14 cellular contexts compared by ENCODE assay signal in the genomic region with DNA sequence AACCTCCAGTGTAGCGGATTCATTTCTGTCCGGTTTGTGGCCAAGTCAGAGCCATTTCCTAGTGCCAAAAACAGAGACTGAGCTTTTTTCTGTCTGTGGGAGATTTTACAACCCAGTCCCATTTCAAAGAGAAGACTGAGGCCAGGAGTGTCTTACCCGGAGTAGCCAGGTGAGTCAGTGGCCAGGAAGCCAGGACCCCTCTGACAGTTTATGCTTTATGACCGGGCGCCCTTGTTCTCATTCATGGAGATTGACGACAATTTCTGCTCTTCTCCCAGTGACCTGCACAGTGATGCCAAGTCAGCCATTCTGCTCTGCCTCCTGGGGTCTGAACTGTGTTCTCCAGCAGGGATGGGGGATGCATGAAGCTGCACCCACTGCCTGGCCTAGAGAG. TPM values are rescaled to one million over a fixed set of nuclear protein-coding genes. Genes with fewer than 3 reads are reported as not detected.
A peak's percentile ranks its signal among the peaks of the same experiment; 100 is the strongest.
DNase-seq lines count a peak whose midpoint lies in the region; ATAC-seq and TF ChIP-seq lines count a peak whose summit lies in the region.
"Had no signal": no experiment of that assay in that cellular context is flagged by ENCODE, and none has a peak within 500 bp of the region (broad histone marks: within the 10 kb centered on the region; RNA-seq: fewer than 3 reads in every experiment).

No MANE protein-coding gene starts in this region.

- WGBS in esophagus, 2 donors = 57 to 68% methylated on average over 6 of the region's 6 CpGs

- H3K27me3 Mint-ChIP-seq in nephron progenitor cell (ENCODE audit: low read depth, poor library complexity) = peaks cover 9% of the 10 kb centered on the region

- H3K9me3 ChIP-seq in SJSA1 (replicated peaks) (no peaks in the 10 kb centered on the region), esophagus (ENCODE audit: control insufficient read depth in 2 of 2, insufficient read depth in 1 of 2, low read depth in 1 of 2, low read length in 1 of 2) (peaks cover 0 to 1% of the 10 kb centered on the region in 2 donors), thoracic aorta (no peaks in the 10 kb centered on the region)

- peaks cover 31% of the 10 kb centered on the region for H3K4me1 Mint-ChIP-seq in nephron progenitor cell
- H3K4me1 Mint-ChIP-seq: CD14-positive monocyte had no signal

- H3K4me3 Mint-ChIP-seq in nephron progenitor cell = no peak overlapping the region
- H3K4me3 Mint-ChIP-seq: CD14-positive monocyte had no signal

- no peaks in the 10 kb centered on the region for H3K27me3 ChIP-seq in SJSA1 (replicated peaks)
- H3K27me3 ChIP-seq in esophagus (ENCODE audit: control insufficient read depth in 1 of 2, insufficient read depth in 2 of 2, low read length in 2 of 2) = no peaks in the 10 kb centered on the region
- no peaks in the 10 kb centered on the region for H3K27me3 ChIP-seq in thoracic aorta (replicated peaks; ENCODE audit: insufficient read depth)

- H3K27ac ChIP-seq in SJSA1 (peak overlapping the region; percentile 34), esophagus (ENCODE audit: low read depth in 2 of 2, low read length in 1 of 2) (peak overlapping the region; percentile 65 to 78), thoracic aorta (peak overlapping the region; percentile 83 to 96)

- ATAC-seq in thoracic aorta (ENCODE audit: insufficient number of reproducible peaks, low FRiP score, low read depth) (no peak), HG02852 (IDR thresholded peaks at IDR 0.05; ENCODE audit: unreplicated experiment) (no peak)

- TF ChIP-seq CTCF in nephron progenitor cell (IDR thresholded peaks at IDR 0.05) (no peak), thoracic aorta (IDR thresholded peaks at IDR 0.05) (no peak)

- peak overlapping the region; percentile 39 for H3K27ac Mint-ChIP-seq in nephron progenitor cell
- H3K27ac Mint-ChIP-seq: CD14-positive monocyte had no signal

- H3K9me3 Mint-ChIP-seq in nephron progenitor cell = peaks cover 20% of the 10 kb centered on the region

- H3K4me3 ChIP-seq in SJSA1 (no peak overlapping the region), esophagus (ENCODE audit: low read depth in 1 of 2, low read length in 2 of 2) (no peak overlapping the region), thoracic aorta (peak overlapping the region; percentile 67)

- DNase-seq in SJSA1 (ENCODE audit: low read depth in 1 of 2, low spot score in 2 of 2) (no peak), nephron progenitor cell (no peak), thoracic aorta (ENCODE audit: low spot score) (no peak), D341Med (ENCODE audit: low spot score) (no peak), DMS 273 treated with DMSO at 0.1 percent for 48 hours (lab: John Stamatoyannopoulos, UW) (no peak)
- no peak for DNase-seq in activated naive CD4-positive, alpha-beta T cell treated with Interleukin-2 at 50 U/mL for 16 hours
- DNase-seq: activated CD4-positive, CD25-positive, alpha-beta regulatory T cell; foreskin melanocyte; NCI-H1048; OCI-M1; SW 1271 had no signal

- H3K36me3 Mint-ChIP-seq in nephron progenitor cell (ENCODE audit: low read depth) = peaks cover 51% of the 10 kb centered on the region
- H3K36me3 Mint-ChIP-seq: CD14-positive monocyte had no signal

- H3K36me3 ChIP-seq in SJSA1 = no peaks in the 10 kb centered on the region
- no peaks in the 10 kb centered on the region for H3K36me3 ChIP-seq in esophagus (ENCODE audit: control insufficient read depth in 2 of 2, insufficient read depth in 2 of 2, low read length in 1 of 2)
- H3K36me3 ChIP-seq in thoracic aorta = no peaks in the 10 kb centered on the region

- H3K4me1 ChIP-seq in SJSA1 (replicated peaks) (peaks cover 24% of the 10 kb centered on the region), esophagus (ENCODE audit: control insufficient read depth in 2 of 2, insufficient read depth in 2 of 2, low read length in 1 of 2) (peaks cover 5% of the 10 kb centered on the region in 2 donors), thoracic aorta (ENCODE audit: control insufficient read depth in 1 of 2, low read depth in 2 of 2) (peaks cover 26 to 57% of the 10 kb centered on the region in 2 donors)

RNA-seq across cellular contexts. Expression of gene INMT, which starts 0.7 kb away (rescaled TPM):
- total RNA-seq in SJSA1 (2014; rRNA removed; shearing (Covaris generic)) = 0.08 and 0.19 TPM in 2 replicates
- polyA plus RNA-seq in esophagus = 1 to 10 TPM; 2.4 to 4.5 TPM
- 100 to 1,000 TPM; 137 to 243 TPM for total RNA-seq in thoracic aorta
- polyA plus RNA-seq: CD14-positive monocyte had no signal

RNA-seq across cellular contexts. Expression of gene MINDY4, which starts 20.0 kb away (rescaled TPM):
- 0.85 and 2.0 TPM in 2 replicates for total RNA-seq in SJSA1 (2014; rRNA removed; shearing (Covaris generic))
- polyA plus RNA-seq in esophagus = 1 to 10 TPM; 1.3 to 1.4 TPM
- total RNA-seq in thoracic aorta = 10 to 100 TPM; 32.0 to 44.0 TPM

Comparison
In these comparisons a context has a peak if more than half of its experiments do, and no peak if none do; other contexts are left out.
1. H3K27ac ChIP-seq: peak in every context shown above with its lines; median percentile 90 in thoracic aorta; 72 in esophagus; 34 in SJSA1.
2. RNA of gene INMT, which starts 0.7 kb away (total RNA-seq): 137 to 243 TPM in thoracic aorta; 0.08 to 0.19 TPM in SJSA1; every median in the first group is over 100 times any median in the second.
3. RNA of gene MINDY4, which starts 20.0 kb away (total RNA-seq): 32.0 to 44.0 TPM in thoracic aorta; 0.85 to 2.0 TPM in SJSA1; every median in the first group is over 10 times any median in the second.